Comparison of ENCODE assay signal across 8 cellular contexts in the genomic region with DNA sequence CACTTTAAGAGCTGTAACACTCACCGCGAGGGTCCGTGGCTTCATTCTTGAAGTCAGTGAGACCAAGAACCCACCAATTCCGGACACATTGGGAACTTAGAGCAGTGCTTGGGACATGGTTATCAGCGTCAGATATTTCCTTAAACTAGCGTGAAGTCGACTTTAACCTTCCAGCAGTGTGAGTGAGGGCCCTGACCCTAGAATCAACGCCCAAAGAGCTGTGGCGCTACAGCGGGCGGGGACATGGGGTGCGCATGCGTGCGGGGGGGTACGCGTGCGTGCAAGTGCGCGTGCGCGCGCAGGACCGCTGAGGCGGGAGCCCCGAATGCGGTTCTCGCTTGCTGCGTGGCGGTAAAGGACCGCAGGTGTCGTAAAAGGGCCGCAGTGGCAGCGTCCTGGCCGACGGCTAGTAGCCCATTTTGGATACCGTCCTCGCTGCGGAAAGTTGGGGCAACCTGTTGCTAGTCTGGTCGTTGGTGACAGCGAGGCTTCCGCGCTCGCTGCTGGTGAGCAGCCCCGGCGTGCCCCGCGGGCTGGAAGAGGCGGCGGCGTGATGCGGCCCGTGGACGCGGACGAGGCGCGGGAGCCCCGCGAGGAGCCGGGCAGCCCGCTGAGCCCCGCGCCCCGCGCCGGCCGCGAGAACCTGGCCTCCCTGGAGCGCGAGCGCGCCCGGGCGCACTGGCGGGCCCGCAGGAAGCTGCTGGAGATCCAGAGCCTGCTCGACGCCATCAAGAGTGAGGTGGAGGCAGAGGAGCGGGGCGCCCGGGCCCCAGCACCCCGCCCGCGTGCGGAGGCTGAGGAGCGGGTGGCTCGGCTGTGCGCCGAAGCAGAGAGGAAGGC. TPM values are rescaled to one million over a fixed set of nuclear protein-coding genes. Genes with fewer than 3 reads are reported as not detected.
A peak's percentile ranks its signal among the peaks of the same experiment; 100 is the strongest.
DNase-seq lines count a peak whose midpoint lies in the region; ATAC-seq, FAIRE-seq and TF ChIP-seq lines count a peak whose summit lies in the region.

No MANE protein-coding gene starts in this region.

- H3K27ac ChIP-seq in OCI-LY1 (ENCODE audit: low read depth, low read length, poor library complexity, severe bottlenecking): peak overlapping the region; percentile 86
- H3K27ac ChIP-seq in esophagus (ENCODE audit: low read depth in 2 of 2, low read length in 1 of 2): peak overlapping the region; percentile 75 to 93
- peak overlapping the region; percentile 73 to 82 for H3K27ac ChIP-seq in mucosa of rectum (ENCODE audit: low read depth in 2 of 2, low read length in 2 of 2)

- H3K9me2 ChIP-seq in OCI-LY1 (ENCODE audit: low read depth, low read length): no peaks in the 10 kb centered on the region

- no peaks in the 10 kb centered on the region for H4K20me1 ChIP-seq in OCI-LY1 (ENCODE audit: insufficient read depth, low read length)

- peak overlapping the region; percentile 83 for H3K4me2 ChIP-seq in OCI-LY1 (ENCODE audit: low read length)

- in situ Hi-C loops in Caki2 (cut with HindIII; ENCODE audit: low pct_unique_long_range_greater_than_20kb, low sequenced_read_pairs): no loop called here

- no peaks in the 10 kb centered on the region for H3K9me3 ChIP-seq in OCI-LY1 (ENCODE audit: low read length)
- H3K9me3 ChIP-seq in esophagus (ENCODE audit: control insufficient read depth in 2 of 2, insufficient read depth in 1 of 2, low read depth in 1 of 2, low read length in 1 of 2): no peaks in the 10 kb centered on the region
- H3K9me3 ChIP-seq in mucosa of rectum (ENCODE audit: control insufficient read depth in 2 of 2, low read length in 2 of 2): no peaks in the 10 kb centered on the region

- H3K4me1 ChIP-seq in OCI-LY1 (ENCODE audit: insufficient read depth, low read length, severe bottlenecking) (peaks cover 31% of the 10 kb centered on the region), esophagus (ENCODE audit: control insufficient read depth in 2 of 2, insufficient read depth in 2 of 2, low read length in 1 of 2) (peaks cover 2 to 12% of the 10 kb centered on the region in 2 donors), mucosa of rectum (ENCODE audit: control insufficient read depth in 2 of 2, insufficient read depth in 2 of 2, low read length in 2 of 2) (peaks cover 20 to 24% of the 10 kb centered on the region in 2 donors)

- peak overlapping the region; percentile 65 for H3K4me3 ChIP-seq in OCI-LY1 (ENCODE audit: low read depth, low read length, poor library complexity, severe bottlenecking)
- H3K4me3 ChIP-seq in esophagus (ENCODE audit: low read depth in 1 of 2, low read length in 2 of 2): peak overlapping the region; percentile 67 to 75
- H3K4me3 ChIP-seq in mucosa of rectum (ENCODE audit: low read length in 2 of 2): peak overlapping the region; percentile 72 to 77

- WGBS in esophagus, 2 donors: 1% methylated on average over 89 of the region's 89 CpGs

- FAIRE-seq in HTR-8/SVneo (lab: Jason Lieb, UNC): peak; percentile 97

- DNase-seq in Caki2 (ENCODE audit: low read depth) (peak; percentile 87), HTR-8/SVneo (ENCODE audit: insufficient read length, low spot score) (peak; percentile 95), activated T-cell treated with anti-CD3 and anti-CD28 coated beads for 48 hours (ENCODE audit: low read depth) (peak; percentile 92)
- DNase-seq in stimulated activated CD8-positive, alpha-beta memory T cell treated with anti-CD3 and anti-CD28 coated beads, Interleukin-4, amount 100 ng/mL, for 4 hours (ENCODE audit: low read depth in 2 of 2, low spot score in 1 of 2): peak; percentile 86

- H3K9ac ChIP-seq in OCI-LY1 (ENCODE audit: low read length) (peak overlapping the region; percentile 60), mucosa of rectum (ENCODE audit: low read depth in 1 of 2, low read length in 2 of 2) (peak overlapping the region; percentile 42 to 75)

- H3K79me2 ChIP-seq in OCI-LY1 (ENCODE audit: insufficient read depth, low read length): peaks cover 11% of the 10 kb centered on the region

- no peak for TF ChIP-seq CTCF in OCI-LY1 (IDR thresholded peaks at IDR 0.05; ENCODE audit: low read length)

- H3K27me3 ChIP-seq in OCI-LY1 (ENCODE audit: insufficient read depth, low read length) (no peaks in the 10 kb centered on the region), esophagus (ENCODE audit: control insufficient read depth in 1 of 2, insufficient read depth in 2 of 2, low read length in 2 of 2) (no peaks in the 10 kb centered on the region), mucosa of rectum (ENCODE audit: control insufficient read depth in 2 of 2, insufficient read depth in 2 of 2, low read length in 2 of 2) (no peaks in the 10 kb centered on the region)

- H3F3A ChIP-seq in OCI-LY1 (ENCODE audit: insufficient read depth, low read length): no peaks in the 10 kb centered on the region

- peak; percentile 55 for ATAC-seq in GM21367 (IDR thresholded peaks at IDR 0.05; ENCODE audit: unreplicated experiment)

- H2AFZ ChIP-seq in OCI-LY1 (ENCODE audit: low read length): no peak overlapping the region

- H3K36me3 ChIP-seq in OCI-LY1 (ENCODE audit: insufficient read depth, low read length) (peaks cover 17% of the 10 kb centered on the region), esophagus (ENCODE audit: control insufficient read depth in 2 of 2, insufficient read depth in 2 of 2, low read length in 1 of 2) (peaks cover 0 to 5% of the 10 kb centered on the region in 2 donors), mucosa of rectum (ENCODE audit: control insufficient read depth in 2 of 2, insufficient read depth in 2 of 2, low read length in 2 of 2) (peaks cover 3 to 5% of the 10 kb centered on the region in 2 donors)

RNA-seq across cellular contexts. Expression of a gene that starts 19.8 kb away (rescaled TPM):
- not detected in 2 replicates for total RNA-seq in Caki2 (2014; rRNA removed; shearing (Covaris generic); ENCODE audit: low replicate concordance)
- 100 to 1,000 TPM in 1 of 2 donors, 10 to 100 TPM in 1; 60.0 to 290 TPM for polyA plus RNA-seq in esophagus

RNA-seq across cellular contexts. Expression of a gene that starts 33.4 kb away (rescaled TPM):
- total RNA-seq in Caki2 (2014; rRNA removed; shearing (Covaris generic); ENCODE audit: low replicate concordance): 224 and 258 TPM in 2 replicates
- polyA plus RNA-seq in esophagus: 100 to 1,000 TPM; 138 to 236 TPM

RNA-seq across cellular contexts. Expression of a gene that starts 35.8 kb away (rescaled TPM):
- total RNA-seq in Caki2 (2014; rRNA removed; shearing (Covaris generic); ENCODE audit: low replicate concordance): 43.6 and 58.4 TPM in 2 replicates
- polyA plus RNA-seq in esophagus: 10 to 100 TPM; 47.1 to 54.9 TPM

RNA-seq across cellular contexts. Expression of a gene that starts 42.1 kb away (rescaled TPM):
- total RNA-seq in Caki2 (2014; rRNA removed; shearing (Covaris generic); ENCODE audit: low replicate concordance): 55.4 and 62.2 TPM in 2 replicates
- 1 to 10 TPM; 5.4 to 9.9 TPM for polyA plus RNA-seq in esophagus

Comparison
In these comparisons a context has a peak if more than half of its experiments do, and no peak if none do; other contexts are left out.
1. Peak in every context shown above with its lines: DNase-seq, ATAC-seq, H3K4me3 ChIP-seq and H3K27ac ChIP-seq.